Comparison of ENCODE assay signal across 10 cellular contexts in the genomic region with DNA sequence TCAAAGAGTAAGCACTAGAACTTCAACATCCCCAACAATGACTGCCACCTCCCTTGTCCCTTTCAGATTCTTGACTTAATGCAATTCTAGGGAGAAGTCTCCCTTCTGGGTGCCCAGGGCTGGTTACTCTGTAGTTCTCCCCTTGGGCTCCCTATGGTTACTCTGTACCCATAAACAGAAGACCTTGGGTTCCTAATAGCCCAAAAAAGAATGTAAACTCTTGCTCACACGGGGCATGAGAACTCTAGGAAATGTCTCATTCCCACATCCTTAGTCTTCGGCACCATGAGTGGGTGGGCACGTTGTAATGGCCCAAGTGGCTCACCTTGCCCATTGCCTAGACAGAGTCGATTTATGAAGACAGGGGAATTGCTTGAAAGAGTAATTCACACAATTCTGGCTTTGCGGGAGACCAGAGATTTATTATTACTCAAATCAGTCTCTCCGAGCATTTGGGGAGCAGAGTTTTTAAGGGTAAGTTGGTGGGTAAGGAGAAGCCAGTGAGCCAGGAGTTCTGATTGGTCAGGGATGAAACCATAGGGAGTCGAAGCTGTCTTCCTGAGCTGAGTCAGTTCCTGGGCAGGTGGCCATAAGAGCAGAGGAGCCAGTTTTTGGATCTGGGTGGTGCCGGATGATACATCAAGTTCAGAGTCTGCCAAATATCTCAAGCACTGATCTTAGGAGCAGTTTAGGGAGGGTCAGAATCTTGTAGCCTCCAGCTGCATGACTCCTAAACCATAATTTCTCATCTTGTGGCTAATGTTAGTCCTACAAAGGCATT.
DNase-seq lines count a peak whose midpoint lies in the region; ATAC-seq and TF ChIP-seq lines count a peak whose summit lies in the region.
"Had no signal": no experiment of that assay in that cellular context is flagged by ENCODE, and none has a peak within 500 bp of the region (broad histone marks: within the 10 kb centered on the region; RNA-seq: fewer than 3 reads in every experiment).

No MANE protein-coding gene starts in this region.

- H3F3A ChIP-seq in PC-3 (ENCODE audit: low read length, unreplicated experiment) = peaks cover 14% of the 10 kb centered on the region

- CTCF ChIA-PET in PC-3 (lab: Charles Lee) = interaction anchor here (0.8 kb wide), 1 partner anchor 215 kb away, joined by 4 read pairs; no protein-coding TSS in a partner anchor

- H3K27ac ChIP-seq in PC-3 (ENCODE audit: low read length) = peak overlapping the region; percentile 97
- H3K27ac ChIP-seq: upper lobe of left lung had no signal

- peak overlapping the region; percentile 45 for H2AFZ ChIP-seq in PC-3 (ENCODE audit: low read length)

- H3K36me3 ChIP-seq in PC-3 (ENCODE audit: low read depth, low read length) = peaks cover 3% of the 10 kb centered on the region; the same call in 1 of the 2 replicates
- H3K36me3 ChIP-seq: upper lobe of left lung had no signal

- H4K20me1 ChIP-seq in PC-3 (ENCODE audit: low read length) = no peaks in the 10 kb centered on the region

- H3K4me1 ChIP-seq in PC-3 (ENCODE audit: insufficient read depth, low read length) = peaks cover 61% of the 10 kb centered on the region
- H3K4me1 ChIP-seq: upper lobe of left lung had no signal

- DNase-seq in ELR (ENCODE audit: low read depth) = peak; percentile 88
- peak; percentile 99 for DNase-seq in PC-3
- DNase-seq in fibroblast of gingiva (ENCODE audit: low read depth) = peak; percentile 70
- peak; percentile 37 for DNase-seq in renal cortical epithelial cell (ENCODE audit: low read depth)
- no peak for DNase-seq in activated CD4-positive, alpha-beta T cell treated with anti-CD3 and anti-CD28 coated beads, Interleukin-2, amount 50 U/mL, for 48 hours
- DNase-seq: NCI-H1417 treated with DMSO at 0.1 percent for 48 hours, upper lobe of left lung had no signal

- POLR2A ChIA-PET in PC-3 (lab: Charles Lee; ENCODE audit: unreplicated experiment) = interaction anchor here (0.6 to 1.0 kb wide), 2 partner anchors 58 to 251 kb away, joined by 3 read pairs; no protein-coding TSS in a partner anchor

- H3K4me3 ChIP-seq in PC-3 (ENCODE audit: low read length) = 0 out of 2 replicates have a peak overlapping the region, but pooled peaks have one; percentile 15
- H3K4me3 ChIP-seq: upper lobe of left lung had no signal

- ATAC-seq in PC-3 (peak; percentile 96), GM18498 (IDR thresholded peaks at IDR 0.05; ENCODE audit: unreplicated experiment) (no peak), HG03175 (IDR thresholded peaks at IDR 0.05; ENCODE audit: unreplicated experiment) (no peak), GM21786 (IDR thresholded peaks at IDR 0.05; ENCODE audit: unreplicated experiment) (no peak)

- no peaks in the 10 kb centered on the region for H3K27me3 ChIP-seq in PC-3 (ENCODE audit: low read length)
- H3K27me3 ChIP-seq: upper lobe of left lung had no signal

- no peaks in the 10 kb centered on the region for H3K9me2 ChIP-seq in PC-3 (replicated peaks; ENCODE audit: low read length)

- peak overlapping the region; percentile 61 for H3K4me2 ChIP-seq in PC-3 (ENCODE audit: low read length)

- peaks cover 6% of the 10 kb centered on the region; the same call in 1 of the 2 replicates for H3K9me3 ChIP-seq in PC-3 (ENCODE audit: low read length)
- H3K9me3 ChIP-seq: upper lobe of left lung had no signal

- TF ChIP-seq CTCF in PC-3 (conservative IDR thresholded peaks at IDR 0.05; ENCODE audit: low read depth, low read length) = no peak

- peak overlapping the region; percentile 79 for H3K9ac ChIP-seq in PC-3 (ENCODE audit: low read length)

- intact Hi-C loops in PC-3 (cut with micrococcal nuclease) = loop anchor here (1.0 to 2.0 kb wide), 2 partner anchors 16 to 209 kb away; no protein-coding TSS in a partner anchor

- H3K79me2 ChIP-seq in PC-3 (ENCODE audit: low read length) = peaks cover 10% of the 10 kb centered on the region; the same call in 1 of the 2 replicates

- TSS peak; percentile 97 for BruUV-seq in PC-3 (replicated peaks; lab: Mats Ljungman, UMichigan)

Comparison
In these comparisons a context has a peak if more than half of its experiments do, and no peak if none do; other contexts are left out.
1. DNase-seq: peak in ELR (single experiment), PC-3 (single experiment), fibroblast of gingiva (single experiment) and renal cortical epithelial cell (single experiment); none in activated CD4-positive, alpha-beta T cell treated with anti-CD3 and anti-CD28 coated beads, Interleukin-2, amount 50 U/mL, for 48 hours (0 of 2).